21 cellular contexts compared by ENCODE assay signal in genomic region chr1:52059888-52060287, GRCh38.
"Had no signal": no experiment of that assay in that cellular context is flagged by ENCODE, and none has a peak within 500 bp of the region (broad histone marks: within the 10 kb centered on the region; RNA-seq: fewer than 3 reads in every experiment).

No MANE protein-coding gene starts in this region.

- H3K4me3 Mint-ChIP-seq: activated CD4-positive, alpha-beta T cell treated with anti-CD3 and anti-CD28 coated beads, Interleukin-2, amount 10 ng/mL, durations not matched to agents 24 days and 14 days; memory B cell; stimulated activated effector memory CD8-positive, alpha-beta T cell treated with anti-CD3 and anti-CD28 coated beads, Interleukin-12 subunit alpha, Interleukin-12 subunit beta, amount 100 ng/mL, for 72 hours had no signal

- H3K27me3 Mint-ChIP-seq: activated CD4-positive, alpha-beta T cell treated with anti-CD3 and anti-CD28 coated beads, Interleukin-2, amount 10 ng/mL, durations not matched to agents 24 days and 14 days; memory B cell; progenitor cell of endocrine pancreas had no signal

- ATAC-seq: activated T-cell treated with anti-CD3 and anti-CD28 coated beads, Interleukin-2, amount 50 U/mL, for 72 hours; gastrocnemius medialis; left ventricle myocardium superior; stimulated activated effector memory CD8-positive, alpha-beta T cell treated with anti-CD3 and anti-CD28 coated beads, Interleukin-12 subunit alpha, Interleukin-12 subunit beta, amount 100 ng/mL, for 72 hours had no signal

- H3K27ac ChIP-seq: right atrium auricular region, skin epidermis, thoracic aorta had no signal

- DNase-seq: activated CD4-positive, alpha-beta T cell treated with anti-CD3 and anti-CD28 coated beads, Interleukin-2, amount 10 ng/mL, durations not matched to agents 24 days and 14 days; activated CD4-positive, CD25-positive, alpha-beta regulatory T cell; activated CD8-positive, alpha-beta memory T cell treated with anti-CD3 and anti-CD28 coated beads, Interleukin-2, amount 50 U/mL, for 4 hours; activated effector memory CD4-positive, alpha-beta T cell treated with anti-CD3 and anti-CD28 coated beads, Interleukin-2, amount 50 U/mL, for 16 hours; activated naive CD4-positive, alpha-beta T cell treated with anti-CD3 and anti-CD28 coated beads, Interleukin-2, amount 50 U/mL, for 16 hours; activated T-cell treated with anti-CD3 and anti-CD28 coated beads, Interleukin-2, amount 50 U/mL, for 72 hours; effector CD4-positive, alpha-beta T cell; gastrocnemius medialis; head of caudate nucleus; left ventricle myocardium superior; stimulated activated CD4-positive, alpha-beta T cell treated with anti-CD3 and anti-CD28 coated beads, Interleukin-15, amount 100 ng/mL, for 24 hours; stimulated activated CD4-positive, alpha-beta T cell treated with anti-CD3 and anti-CD28 coated beads, Interleukin-4, amount 100 ng/mL, for 1 hour; T1000; upper lobe of left lung had no signal

- H3K9me3 Mint-ChIP-seq: activated CD4-positive, alpha-beta T cell treated with anti-CD3 and anti-CD28 coated beads, Interleukin-2, amount 10 ng/mL, durations not matched to agents 24 days and 14 days; activated T-cell treated with anti-CD3 and anti-CD28 coated beads, Interleukin-2, amount 50 U/mL, for 72 hours; memory B cell; neural crest cell; stimulated activated effector memory CD8-positive, alpha-beta T cell treated with anti-CD3 and anti-CD28 coated beads, Interleukin-12 subunit alpha, Interleukin-12 subunit beta, amount 100 ng/mL, for 72 hours had no signal

- H3K4me3 ChIP-seq: gastrocnemius medialis, right atrium auricular region, skin epidermis, thoracic aorta, upper lobe of left lung had no signal

- H3K27me3 ChIP-seq: gastrocnemius medialis, right atrium auricular region, upper lobe of left lung had no signal

- H3K9me3 ChIP-seq: gastrocnemius medialis, right atrium auricular region, thoracic aorta, upper lobe of left lung had no signal

- H3K27ac Mint-ChIP-seq: activated CD4-positive, alpha-beta T cell treated with anti-CD3 and anti-CD28 coated beads, Interleukin-2, amount 10 ng/mL, durations not matched to agents 24 days and 14 days; activated T-cell treated with anti-CD3 and anti-CD28 coated beads, Interleukin-2, amount 50 U/mL, for 72 hours; memory B cell; stimulated activated effector memory CD8-positive, alpha-beta T cell treated with anti-CD3 and anti-CD28 coated beads, Interleukin-12 subunit alpha, Interleukin-12 subunit beta, amount 100 ng/mL, for 72 hours had no signal
